In the genomic region with DNA sequence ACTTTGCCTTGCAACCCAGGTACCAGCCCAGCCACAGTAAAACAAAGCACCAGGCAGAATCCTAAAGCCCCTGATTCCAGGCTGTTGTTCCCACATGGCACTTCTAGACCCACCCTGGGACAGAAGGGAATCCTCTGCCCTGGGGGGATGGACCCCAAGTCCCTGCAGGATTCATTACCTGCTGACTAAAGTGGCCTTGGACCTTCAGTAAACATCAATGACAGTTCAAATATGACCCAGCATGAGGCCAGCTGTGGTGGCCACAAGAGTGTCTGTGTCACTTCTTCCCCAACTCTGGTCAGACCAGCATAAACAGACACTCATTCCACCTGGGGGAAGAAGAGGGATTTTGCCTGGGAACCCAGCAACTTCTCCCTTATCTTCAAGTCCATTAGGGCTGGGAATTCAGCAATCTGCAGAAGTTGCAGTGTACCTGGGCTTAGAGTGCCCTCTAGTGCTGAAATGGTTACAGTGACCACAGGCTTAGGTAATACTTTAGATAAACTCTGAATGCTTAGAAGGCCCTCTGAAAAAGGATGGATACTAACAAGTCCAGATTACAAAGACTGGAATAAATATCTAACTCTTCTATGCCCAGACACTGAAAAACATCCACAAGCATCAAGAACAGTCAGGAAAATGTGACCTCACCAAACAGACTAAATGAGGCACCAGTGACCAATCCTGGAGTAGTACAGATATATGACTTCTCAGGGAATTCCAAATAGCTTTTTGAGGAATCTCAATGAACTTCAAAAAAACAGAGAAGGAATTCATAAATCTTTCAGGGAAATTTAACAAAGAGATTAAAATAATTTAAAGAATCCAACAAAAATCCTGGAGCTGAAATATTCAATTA, we compare ENCODE assay signal across 8 cellular contexts.
DNase-seq lines count a peak whose midpoint lies in the region; ATAC-seq and TF ChIP-seq lines count a peak whose summit lies in the region.

No MANE protein-coding gene starts in this region.

- peaks cover 31% of the 10 kb centered on the region for H3K36me3 Mint-ChIP-seq in activated T-cell treated with anti-CD3 and anti-CD28 coated beads, Interleukin-2, amount 50 U/mL, for 4 hours (ENCODE audit: insufficient read depth)

- H3K4me1 Mint-ChIP-seq in activated T-cell treated with anti-CD3 and anti-CD28 coated beads, Interleukin-2, amount 50 U/mL, for 4 hours (ENCODE audit: low read depth) = peaks cover 7% of the 10 kb centered on the region

- no peaks in the 10 kb centered on the region for H3K36me3 ChIP-seq in smooth muscle cell (ENCODE audit: low read depth)

- no peak overlapping the region for H3K4me2 ChIP-seq in smooth muscle cell

- H3F3A ChIP-seq in smooth muscle cell (ENCODE audit: low read depth) = no peaks in the 10 kb centered on the region

- peaks cover 4% of the 10 kb centered on the region for H3K9me3 Mint-ChIP-seq in activated T-cell treated with anti-CD3 and anti-CD28 coated beads, Interleukin-2, amount 50 U/mL, for 4 hours

- no peak overlapping the region for H3K9ac ChIP-seq in smooth muscle cell (ENCODE audit: low read depth)

- H3K27me3 Mint-ChIP-seq in activated T-cell treated with anti-CD3 and anti-CD28 coated beads, Interleukin-2, amount 50 U/mL, for 4 hours (ENCODE audit: low read depth) = no peaks in the 10 kb centered on the region

- no peaks in the 10 kb centered on the region for H3K27me3 ChIP-seq in smooth muscle cell (ENCODE audit: low read depth)

- peak; percentile 57 for TF ChIP-seq CTCF in smooth muscle cell (IDR thresholded peaks at IDR 0.05; ENCODE audit: borderline replicate concordance, insufficient read depth, poor library complexity, severe bottlenecking)

- no peak overlapping the region for H3K4me3 ChIP-seq in smooth muscle cell

- H3K4me3 Mint-ChIP-seq in activated T-cell treated with anti-CD3 and anti-CD28 coated beads, Interleukin-2, amount 50 U/mL, for 4 hours = no peak overlapping the region

- H2AFZ ChIP-seq in smooth muscle cell (ENCODE audit: low read depth) = no peak overlapping the region

- intact Hi-C loops in left cardiac atrium (cut with DNase I) = loop anchor here in 1 of 2 donors (5.0 kb wide), 1 partner anchor 346 kb away; no protein-coding TSS in a partner anchor

- peaks cover 34% of the 10 kb centered on the region for H3K79me2 ChIP-seq in smooth muscle cell (ENCODE audit: low read depth)

- no peaks in the 10 kb centered on the region for H3K4me1 ChIP-seq in smooth muscle cell (ENCODE audit: low read depth)

- peak; percentile 92 for ATAC-seq in GM19395 (IDR thresholded peaks at IDR 0.05; ENCODE audit: unreplicated experiment)
- peak; percentile 85 for ATAC-seq in HG03378 (IDR thresholded peaks at IDR 0.05; ENCODE audit: unreplicated experiment)
- ATAC-seq in activated T-cell treated with anti-CD3 and anti-CD28 coated beads, Interleukin-2, amount 50 U/mL, for 4 hours = peak; percentile 43 to 62
- peak; percentile 66 to 79 for ATAC-seq in left cardiac atrium

- H3K27ac ChIP-seq in smooth muscle cell (ENCODE audit: low read depth) = no peak overlapping the region

- peaks cover 33% of the 10 kb centered on the region for H4K20me1 ChIP-seq in smooth muscle cell (ENCODE audit: low read depth)

- peak; percentile 87 for DNase-seq in DMS53 (lab: John Stamatoyannopoulos, UW)
- peak; percentile 62 to 79 for DNase-seq in NCI-H524 (lab: John Stamatoyannopoulos, UW)
- peak; percentile 12 for DNase-seq in activated T-cell treated with anti-CD3 and anti-CD28 coated beads, Interleukin-2, amount 50 U/mL, for 4 hours
- DNase-seq in left cardiac atrium = no peak
- DNase-seq in smooth muscle cell (lab: John Stamatoyannopoulos, UW; ENCODE audit: unreplicated experiment) = no peak
- no peak for DNase-seq in 8988T

- peaks cover 10% of the 10 kb centered on the region for H3K9me3 ChIP-seq in smooth muscle cell (replicated peaks; ENCODE audit: low read depth)

Comparison
In these comparisons a context has a peak if more than half of its experiments do, and no peak if none do; other contexts are left out.
1. DNase-seq: peak in DMS53 (single experiment), NCI-H524 (2 of 2) and activated T-cell treated with anti-CD3 and anti-CD28 coated beads, Interleukin-2, amount 50 U/mL, for 4 hours (single experiment); none in left cardiac atrium (single experiment), smooth muscle cell (single experiment) and 8988T (single experiment).
2. Peak in every context shown above with its lines, with median percentiles within 50 percentile points of each other: ATAC-seq.